In the genomic region with DNA sequence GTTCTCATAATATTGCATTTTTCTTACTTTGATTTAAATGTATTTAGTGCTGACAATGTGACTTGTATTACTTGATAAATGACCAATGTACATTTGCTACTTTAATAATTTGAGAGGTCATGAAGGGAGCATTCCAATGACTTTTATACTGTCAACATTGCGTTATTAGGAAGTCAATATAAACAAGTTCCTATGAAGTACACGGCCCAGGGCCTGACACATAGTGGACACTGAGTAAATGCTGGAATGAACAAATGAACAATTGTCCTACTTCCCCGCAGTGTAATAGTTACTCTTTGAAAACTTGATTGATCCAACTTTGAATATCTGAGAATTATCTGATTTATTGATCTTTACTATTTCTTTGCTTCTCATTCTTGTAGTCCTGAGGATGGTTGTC, we compare ENCODE assay signal across 3 cellular contexts.
A peak's percentile ranks its signal among the peaks of the same experiment; 100 is the strongest.
TF ChIP-seq lines count a peak whose summit lies in the region.

No MANE protein-coding gene starts in this region.

TF ChIP-seq in HCT116, 20 proteins besides CTCF, POLR2A, EP300 and RAD21:
- TF ChIP-seq ZNF274 (IDR thresholded peaks at IDR 0.05; ENCODE audit: low read depth, low read length) (no peak), SRF (IDR thresholded peaks at IDR 0.05; ENCODE audit: low read depth) (no peak), POLR2AphosphoS5 (IDR thresholded peaks at IDR 0.05; ENCODE audit: low read depth, low read length) (no peak), TCF7L2 (IDR thresholded peaks at IDR 0.05; ENCODE audit: borderline replicate concordance, extremely low read depth, insufficient read depth, insufficient read length) (no peak), EZH2phosphoT487 (IDR thresholded peaks at IDR 0.05; ENCODE audit: borderline replicate concordance) (no peak), CBX3 (IDR thresholded peaks at IDR 0.05; ENCODE audit: low read depth) (no peak), SIN3A (IDR thresholded peaks at IDR 0.05; ENCODE audit: low read depth) (no peak), YY1 (IDR thresholded peaks at IDR 0.05; ENCODE audit: extremely low read depth, insufficient replicate concordance, low read depth, low read length) (no peak), ELF1 (IDR thresholded peaks at IDR 0.05; ENCODE audit: borderline replicate concordance, low read depth) (no peak)
- TF ChIP-seq, protein P1, sequence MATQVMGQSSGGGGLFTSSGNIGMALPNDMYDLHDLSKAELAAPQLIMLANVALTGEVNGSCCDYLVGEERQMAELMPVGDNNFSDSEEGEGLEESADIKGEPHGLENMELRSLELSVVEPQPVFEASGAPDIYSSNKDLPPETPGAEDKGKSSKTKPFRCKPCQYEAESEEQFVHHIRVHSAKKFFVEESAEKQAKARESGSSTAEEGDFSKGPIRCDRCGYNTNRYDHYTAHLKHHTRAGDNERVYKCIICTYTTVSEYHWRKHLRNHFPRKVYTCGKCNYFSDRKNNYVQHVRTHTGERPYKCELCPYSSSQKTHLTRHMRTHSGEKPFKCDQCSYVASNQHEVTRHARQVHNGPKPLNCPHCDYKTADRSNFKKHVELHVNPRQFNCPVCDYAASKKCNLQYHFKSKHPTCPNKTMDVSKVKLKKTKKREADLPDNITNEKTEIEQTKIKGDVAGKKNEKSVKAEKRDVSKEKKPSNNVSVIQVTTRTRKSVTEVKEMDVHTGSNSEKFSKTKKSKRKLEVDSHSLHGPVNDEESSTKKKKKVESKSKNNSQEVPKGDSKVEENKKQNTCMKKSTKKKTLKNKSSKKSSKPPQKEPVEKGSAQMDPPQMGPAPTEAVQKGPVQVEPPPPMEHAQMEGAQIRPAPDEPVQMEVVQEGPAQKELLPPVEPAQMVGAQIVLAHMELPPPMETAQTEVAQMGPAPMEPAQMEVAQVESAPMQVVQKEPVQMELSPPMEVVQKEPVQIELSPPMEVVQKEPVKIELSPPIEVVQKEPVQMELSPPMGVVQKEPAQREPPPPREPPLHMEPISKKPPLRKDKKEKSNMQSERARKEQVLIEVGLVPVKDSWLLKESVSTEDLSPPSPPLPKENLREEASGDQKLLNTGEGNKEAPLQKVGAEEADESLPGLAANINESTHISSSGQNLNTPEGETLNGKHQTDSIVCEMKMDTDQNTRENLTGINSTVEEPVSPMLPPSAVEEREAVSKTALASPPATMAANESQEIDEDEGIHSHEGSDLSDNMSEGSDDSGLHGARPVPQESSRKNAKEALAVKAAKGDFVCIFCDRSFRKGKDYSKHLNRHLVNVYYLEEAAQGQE (IDR thresholded peaks at IDR 0.05; ENCODE audit: low read depth): no peak
- TF ChIP-seq, protein P2, sequence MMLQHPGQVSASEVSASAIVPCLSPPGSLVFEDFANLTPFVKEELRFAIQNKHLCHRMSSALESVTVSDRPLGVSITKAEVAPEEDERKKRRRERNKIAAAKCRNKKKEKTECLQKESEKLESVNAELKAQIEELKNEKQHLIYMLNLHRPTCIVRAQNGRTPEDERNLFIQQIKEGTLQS (IDR thresholded peaks at IDR 0.05): no peak

TF ChIP-seq in K562, 482 proteins besides CTCF, POLR2A, EP300 and RAD21:
- no peak for TF ChIP-seq ZNF561 (CRISPR knock-in tag; conservative IDR thresholded peaks at IDR 0.05)
- peak; percentile 54; the same call in 1 of the 2 replicates for TF ChIP-seq ZNF316 (IDR thresholded peaks at IDR 0.05)

TF ChIP-seq in HepG2, 621 proteins besides CTCF, POLR2A, EP300 and RAD21 (continues in another document):
- TF ChIP-seq NFIC (IDR thresholded peaks at IDR 0.05; ENCODE audit: low read length): 0 out of 2 replicates have a peak, but pooled peaks have one; percentile 48
- TF ChIP-seq HNRNPH1 (optimal IDR thresholded peaks at IDR 0.05; ENCODE audit: low read depth, low read length): no peak
- TF ChIP-seq BRD4 (CRISPR knock-in tag; IDR thresholded peaks at IDR 0.05): no peak
- TF ChIP-seq ZNF766 (CRISPR knock-in tag; IDR thresholded peaks at IDR 0.05; ENCODE audit: borderline replicate concordance): no peak
- TF ChIP-seq ZKSCAN8 (CRISPR knock-in tag; IDR thresholded peaks at IDR 0.05; ENCODE audit: borderline replicate concordance): no peak
- no peak for TF ChIP-seq CREB1 (IDR thresholded peaks at IDR 0.05)
- TF ChIP-seq CREB1 (CRISPR knock-in tag; IDR thresholded peaks at IDR 0.05): 0 out of 2 replicates have a peak, but pooled peaks have one; percentile 39
- TF ChIP-seq ZNF292 (CRISPR knock-in tag; IDR thresholded peaks at IDR 0.05; ENCODE audit: borderline replicate concordance, low read depth): no peak
- 0 out of 2 replicates have a peak, but pooled peaks have one; percentile 21 for TF ChIP-seq CEBPG (CRISPR knock-in tag; IDR thresholded peaks at IDR 0.05)
- TF ChIP-seq, protein P3, sequence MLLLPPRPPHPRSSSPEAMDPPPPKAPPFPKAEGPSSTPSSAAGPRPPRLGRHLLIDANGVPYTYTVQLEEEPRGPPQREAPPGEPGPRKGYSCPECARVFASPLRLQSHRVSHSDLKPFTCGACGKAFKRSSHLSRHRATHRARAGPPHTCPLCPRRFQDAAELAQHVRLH (CRISPR knock-in tag; IDR thresholded peaks at IDR 0.05; ENCODE audit: borderline replicate concordance, low read depth): no peak
- no peak for TF ChIP-seq ZNF644 (CRISPR knock-in tag; IDR thresholded peaks at IDR 0.05; ENCODE audit: low read depth)
- TF ChIP-seq HNRNPK (IDR thresholded peaks at IDR 0.05; ENCODE audit: low read depth, low read length, poor library complexity, severe bottlenecking): no peak
- no peak for TF ChIP-seq NFKBIZ (CRISPR knock-in tag; IDR thresholded peaks at IDR 0.05)
- TF ChIP-seq, protein P4, sequence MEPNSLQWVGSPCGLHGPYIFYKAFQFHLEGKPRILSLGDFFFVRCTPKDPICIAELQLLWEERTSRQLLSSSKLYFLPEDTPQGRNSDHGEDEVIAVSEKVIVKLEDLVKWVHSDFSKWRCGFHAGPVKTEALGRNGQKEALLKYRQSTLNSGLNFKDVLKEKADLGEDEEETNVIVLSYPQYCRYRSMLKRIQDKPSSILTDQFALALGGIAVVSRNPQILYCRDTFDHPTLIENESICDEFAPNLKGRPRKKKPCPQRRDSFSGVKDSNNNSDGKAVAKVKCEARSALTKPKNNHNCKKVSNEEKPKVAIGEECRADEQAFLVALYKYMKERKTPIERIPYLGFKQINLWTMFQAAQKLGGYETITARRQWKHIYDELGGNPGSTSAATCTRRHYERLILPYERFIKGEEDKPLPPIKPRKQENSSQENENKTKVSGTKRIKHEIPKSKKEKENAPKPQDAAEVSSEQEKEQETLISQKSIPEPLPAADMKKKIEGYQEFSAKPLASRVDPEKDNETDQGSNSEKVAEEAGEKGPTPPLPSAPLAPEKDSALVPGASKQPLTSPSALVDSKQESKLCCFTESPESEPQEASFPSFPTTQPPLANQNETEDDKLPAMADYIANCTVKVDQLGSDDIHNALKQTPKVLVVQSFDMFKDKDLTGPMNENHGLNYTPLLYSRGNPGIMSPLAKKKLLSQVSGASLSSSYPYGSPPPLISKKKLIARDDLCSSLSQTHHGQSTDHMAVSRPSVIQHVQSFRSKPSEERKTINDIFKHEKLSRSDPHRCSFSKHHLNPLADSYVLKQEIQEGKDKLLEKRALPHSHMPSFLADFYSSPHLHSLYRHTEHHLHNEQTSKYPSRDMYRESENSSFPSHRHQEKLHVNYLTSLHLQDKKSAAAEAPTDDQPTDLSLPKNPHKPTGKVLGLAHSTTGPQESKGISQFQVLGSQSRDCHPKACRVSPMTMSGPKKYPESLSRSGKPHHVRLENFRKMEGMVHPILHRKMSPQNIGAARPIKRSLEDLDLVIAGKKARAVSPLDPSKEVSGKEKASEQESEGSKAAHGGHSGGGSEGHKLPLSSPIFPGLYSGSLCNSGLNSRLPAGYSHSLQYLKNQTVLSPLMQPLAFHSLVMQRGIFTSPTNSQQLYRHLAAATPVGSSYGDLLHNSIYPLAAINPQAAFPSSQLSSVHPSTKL (CRISPR knock-in tag; IDR thresholded peaks at IDR 0.05): peak; percentile 20; the same call in 1 of the 2 replicates
- TF ChIP-seq, protein P5, sequence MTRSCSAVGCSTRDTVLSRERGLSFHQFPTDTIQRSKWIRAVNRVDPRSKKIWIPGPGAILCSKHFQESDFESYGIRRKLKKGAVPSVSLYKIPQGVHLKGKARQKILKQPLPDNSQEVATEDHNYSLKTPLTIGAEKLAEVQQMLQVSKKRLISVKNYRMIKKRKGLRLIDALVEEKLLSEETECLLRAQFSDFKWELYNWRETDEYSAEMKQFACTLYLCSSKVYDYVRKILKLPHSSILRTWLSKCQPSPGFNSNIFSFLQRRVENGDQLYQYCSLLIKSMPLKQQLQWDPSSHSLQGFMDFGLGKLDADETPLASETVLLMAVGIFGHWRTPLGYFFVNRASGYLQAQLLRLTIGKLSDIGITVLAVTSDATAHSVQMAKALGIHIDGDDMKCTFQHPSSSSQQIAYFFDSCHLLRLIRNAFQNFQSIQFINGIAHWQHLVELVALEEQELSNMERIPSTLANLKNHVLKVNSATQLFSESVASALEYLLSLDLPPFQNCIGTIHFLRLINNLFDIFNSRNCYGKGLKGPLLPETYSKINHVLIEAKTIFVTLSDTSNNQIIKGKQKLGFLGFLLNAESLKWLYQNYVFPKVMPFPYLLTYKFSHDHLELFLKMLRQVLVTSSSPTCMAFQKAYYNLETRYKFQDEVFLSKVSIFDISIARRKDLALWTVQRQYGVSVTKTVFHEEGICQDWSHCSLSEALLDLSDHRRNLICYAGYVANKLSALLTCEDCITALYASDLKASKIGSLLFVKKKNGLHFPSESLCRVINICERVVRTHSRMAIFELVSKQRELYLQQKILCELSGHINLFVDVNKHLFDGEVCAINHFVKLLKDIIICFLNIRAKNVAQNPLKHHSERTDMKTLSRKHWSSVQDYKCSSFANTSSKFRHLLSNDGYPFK (CRISPR knock-in tag; IDR thresholded peaks at IDR 0.05; ENCODE audit: borderline replicate concordance): no peak
- TF ChIP-seq, protein P6, sequence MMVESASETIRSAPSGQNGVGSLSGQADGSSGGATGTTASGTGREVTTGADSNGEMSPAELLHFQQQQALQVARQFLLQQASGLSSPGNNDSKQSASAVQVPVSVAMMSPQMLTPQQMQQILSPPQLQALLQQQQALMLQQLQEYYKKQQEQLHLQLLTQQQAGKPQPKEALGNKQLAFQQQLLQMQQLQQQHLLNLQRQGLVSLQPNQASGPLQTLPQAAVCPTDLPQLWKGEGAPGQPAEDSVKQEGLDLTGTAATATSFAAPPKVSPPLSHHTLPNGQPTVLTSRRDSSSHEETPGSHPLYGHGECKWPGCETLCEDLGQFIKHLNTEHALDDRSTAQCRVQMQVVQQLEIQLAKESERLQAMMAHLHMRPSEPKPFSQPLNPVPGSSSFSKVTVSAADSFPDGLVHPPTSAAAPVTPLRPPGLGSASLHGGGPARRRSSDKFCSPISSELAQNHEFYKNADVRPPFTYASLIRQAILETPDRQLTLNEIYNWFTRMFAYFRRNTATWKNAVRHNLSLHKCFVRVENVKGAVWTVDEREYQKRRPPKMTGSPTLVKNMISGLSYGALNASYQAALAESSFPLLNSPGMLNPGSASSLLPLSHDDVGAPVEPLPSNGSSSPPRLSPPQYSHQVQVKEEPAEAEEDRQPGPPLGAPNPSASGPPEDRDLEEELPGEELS (CRISPR knock-in tag; IDR thresholded peaks at IDR 0.05): 0 out of 2 replicates have a peak, but pooled peaks have one; percentile 41
- TF ChIP-seq, protein P7, sequence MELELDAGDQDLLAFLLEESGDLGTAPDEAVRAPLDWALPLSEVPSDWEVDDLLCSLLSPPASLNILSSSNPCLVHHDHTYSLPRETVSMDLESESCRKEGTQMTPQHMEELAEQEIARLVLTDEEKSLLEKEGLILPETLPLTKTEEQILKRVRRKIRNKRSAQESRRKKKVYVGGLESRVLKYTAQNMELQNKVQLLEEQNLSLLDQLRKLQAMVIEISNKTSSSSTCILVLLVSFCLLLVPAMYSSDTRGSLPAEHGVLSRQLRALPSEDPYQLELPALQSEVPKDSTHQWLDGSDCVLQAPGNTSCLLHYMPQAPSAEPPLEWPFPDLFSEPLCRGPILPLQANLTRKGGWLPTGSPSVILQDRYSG (CRISPR knock-in tag; IDR thresholded peaks at IDR 0.05): no peak
- TF ChIP-seq NR2F6 (IDR thresholded peaks at IDR 0.05): peak; percentile 34; the same call in 1 of the 2 replicates
- no peak for TF ChIP-seq NR2F6 (CRISPR knock-in tag; IDR thresholded peaks at IDR 0.05)
- TF ChIP-seq ZNF282 (IDR thresholded peaks at IDR 0.05; ENCODE audit: partially characterized antibody): no peak
- TF ChIP-seq ZBTB7B (CRISPR knock-in tag; IDR thresholded peaks at IDR 0.05): no peak
- TF ChIP-seq ZNF33B (CRISPR knock-in tag; IDR thresholded peaks at IDR 0.05): no peak
- TF ChIP-seq PITX1 (CRISPR knock-in tag; IDR thresholded peaks at IDR 0.05): no peak
- TF ChIP-seq CENPX (CRISPR knock-in tag; IDR thresholded peaks at IDR 0.05): no peak
- TF ChIP-seq ZNF709 (CRISPR knock-in tag; IDR thresholded peaks at IDR 0.05): no peak
- peak; percentile 64 for TF ChIP-seq FOXA3 (CRISPR knock-in tag; IDR thresholded peaks at IDR 0.05)
- TF ChIP-seq, protein P8, sequence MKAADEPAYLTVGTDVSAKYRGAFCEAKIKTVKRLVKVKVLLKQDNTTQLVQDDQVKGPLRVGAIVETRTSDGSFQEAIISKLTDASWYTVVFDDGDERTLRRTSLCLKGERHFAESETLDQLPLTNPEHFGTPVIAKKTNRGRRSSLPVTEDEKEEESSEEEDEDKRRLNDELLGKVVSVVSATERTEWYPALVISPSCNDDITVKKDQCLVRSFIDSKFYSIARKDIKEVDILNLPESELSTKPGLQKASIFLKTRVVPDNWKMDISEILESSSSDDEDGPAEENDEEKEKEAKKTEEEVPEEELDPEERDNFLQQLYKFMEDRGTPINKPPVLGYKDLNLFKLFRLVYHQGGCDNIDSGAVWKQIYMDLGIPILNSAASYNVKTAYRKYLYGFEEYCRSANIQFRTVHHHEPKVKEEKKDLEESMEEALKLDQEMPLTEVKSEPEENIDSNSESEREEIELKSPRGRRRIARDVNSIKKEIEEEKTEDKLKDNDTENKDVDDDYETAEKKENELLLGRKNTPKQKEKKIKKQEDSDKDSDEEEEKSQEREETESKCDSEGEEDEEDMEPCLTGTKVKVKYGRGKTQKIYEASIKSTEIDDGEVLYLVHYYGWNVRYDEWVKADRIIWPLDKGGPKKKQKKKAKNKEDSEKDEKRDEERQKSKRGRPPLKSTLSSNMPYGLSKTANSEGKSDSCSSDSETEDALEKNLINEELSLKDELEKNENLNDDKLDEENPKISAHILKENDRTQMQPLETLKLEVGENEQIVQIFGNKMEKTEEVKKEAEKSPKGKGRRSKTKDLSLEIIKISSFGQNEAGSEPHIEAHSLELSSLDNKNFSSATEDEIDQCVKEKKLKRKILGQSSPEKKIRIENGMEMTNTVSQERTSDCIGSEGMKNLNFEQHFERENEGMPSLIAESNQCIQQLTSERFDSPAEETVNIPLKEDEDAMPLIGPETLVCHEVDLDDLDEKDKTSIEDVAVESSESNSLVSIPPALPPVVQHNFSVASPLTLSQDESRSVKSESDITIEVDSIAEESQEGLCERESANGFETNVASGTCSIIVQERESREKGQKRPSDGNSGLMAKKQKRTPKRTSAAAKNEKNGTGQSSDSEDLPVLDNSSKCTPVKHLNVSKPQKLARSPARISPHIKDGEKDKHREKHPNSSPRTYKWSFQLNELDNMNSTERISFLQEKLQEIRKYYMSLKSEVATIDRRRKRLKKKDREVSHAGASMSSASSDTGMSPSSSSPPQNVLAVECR (CRISPR knock-in tag; IDR thresholded peaks at IDR 0.05; ENCODE audit: borderline replicate concordance): no peak
